16 cellular contexts compared by ENCODE assay signal in the genomic region with DNA sequence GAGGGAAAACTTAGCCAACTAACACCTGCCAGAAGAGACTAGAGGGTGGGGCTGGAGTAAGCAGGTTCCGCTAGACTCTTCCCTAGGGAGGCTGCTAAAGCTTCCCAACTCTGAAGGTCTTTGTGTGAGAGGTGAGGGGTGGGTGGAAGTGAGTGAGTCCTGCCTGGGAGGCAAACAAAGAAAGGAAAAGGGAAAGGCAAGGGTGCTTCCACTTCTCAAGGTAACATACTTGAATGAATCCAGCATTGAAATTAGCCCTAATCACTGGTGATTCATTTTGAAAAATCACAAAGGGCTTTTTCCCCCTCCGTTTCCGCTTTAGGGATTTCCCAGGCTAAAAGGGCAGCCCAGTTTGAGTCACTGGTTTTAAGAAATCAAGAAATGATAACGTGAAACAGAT.
DNase-seq lines count a peak whose midpoint lies in the region; ATAC-seq and TF ChIP-seq lines count a peak whose summit lies in the region.
"Had no signal": no experiment of that assay in that cellular context is flagged by ENCODE, and none has a peak within 500 bp of the region (broad histone marks: within the 10 kb centered on the region; RNA-seq: fewer than 3 reads in every experiment).

No MANE protein-coding gene starts in this region.

- no peak for ATAC-seq in GM21381 (IDR thresholded peaks at IDR 0.05; ENCODE audit: unreplicated experiment)
- no peak for ATAC-seq in GM21367 (IDR thresholded peaks at IDR 0.05; ENCODE audit: unreplicated experiment)
- ATAC-seq: activated CD4-positive, alpha-beta T cell treated with anti-CD3 and anti-CD28 coated beads for 36 hours had no signal

- peak overlapping the region; percentile 8 to 65 for H3K27ac ChIP-seq in right atrium auricular region
- peak overlapping the region; percentile 32 for H3K27ac ChIP-seq in skeletal muscle tissue (ENCODE audit: low read depth, low read length)

- DNase-seq in NCI-H226 (peak; percentile 10), dermis blood vessel endothelial cell (peak; percentile 95), right atrium auricular region (ENCODE audit: low spot score) (no peak), dedifferentiated amniotic fluid mesenchymal stem cell (ENCODE audit: extremely low spot score) (no peak), NCI-H2107 (lab: John Stamatoyannopoulos, UW) (no peak)
- DNase-seq: activated CD4-positive, alpha-beta T cell treated with anti-CD3 and anti-CD28 coated beads for 36 hours; activated T-cell treated with anti-CD3 and anti-CD28 coated beads, Interleukin-2, amount 50 U/mL, for 24 hours; amniotic stem cell; CD4-positive, alpha-beta memory T cell; NCI-H1105; NCI-H446; nephron progenitor cell; T-helper 2 cell had no signal

- TF ChIP-seq CTCF in right atrium auricular region (IDR thresholded peaks at IDR 0.05): no peak

- H3K9me3 ChIP-seq in right atrium auricular region: no peaks in the 10 kb centered on the region
- no peaks in the 10 kb centered on the region for H3K9me3 ChIP-seq in skeletal muscle tissue (ENCODE audit: control insufficient read depth in 3 of 3, low read length in 3 of 3)

- no peak overlapping the region for H3K4me3 ChIP-seq in right atrium auricular region
- no peak overlapping the region for H3K4me3 ChIP-seq in skeletal muscle tissue (ENCODE audit: low read length in 3 of 3)

- H3K9ac ChIP-seq in skeletal muscle tissue (ENCODE audit: low read depth in 1 of 3, low read length in 3 of 3): no peak overlapping the region

- no peaks in the 10 kb centered on the region for H3K36me3 ChIP-seq in right atrium auricular region
- H3K36me3 ChIP-seq in skeletal muscle tissue (ENCODE audit: control insufficient read depth in 3 of 3, insufficient read depth in 3 of 3, low read length in 3 of 3): no peaks in the 10 kb centered on the region

- H3K4me1 ChIP-seq in right atrium auricular region (peaks cover 0 to 48% of the 10 kb centered on the region in 2 donors), skeletal muscle tissue (ENCODE audit: control insufficient read depth in 3 of 3, insufficient read depth in 3 of 3, low read length in 3 of 3) (peaks cover 0 to 3% (median 3%) of the 10 kb centered on the region in 3 donors)

- no peaks in the 10 kb centered on the region for H3K27me3 ChIP-seq in right atrium auricular region
- H3K27me3 ChIP-seq in skeletal muscle tissue (ENCODE audit: control insufficient read depth in 3 of 3, insufficient read depth in 3 of 3, low read length in 3 of 3): no peaks in the 10 kb centered on the region

Comparison
In these comparisons a context has a peak if more than half of its experiments do, and no peak if none do; other contexts are left out.
1. DNase-seq: peak in NCI-H226 (single experiment) and dermis blood vessel endothelial cell (single experiment); none in right atrium auricular region (single experiment), dedifferentiated amniotic fluid mesenchymal stem cell (single experiment) and NCI-H2107 (single experiment).